Comparison of ENCODE assay signal across 1 cellular context in genomic region chr20:47468290-47469050, GRCh38.
TF ChIP-seq lines count a peak whose summit lies in the region.

No MANE protein-coding gene starts in this region.

TF ChIP-seq in K562, 482 proteins besides CTCF, POLR2A, EP300 and RAD21 (continued from another document and continues in another):
- TF ChIP-seq, protein P1, sequence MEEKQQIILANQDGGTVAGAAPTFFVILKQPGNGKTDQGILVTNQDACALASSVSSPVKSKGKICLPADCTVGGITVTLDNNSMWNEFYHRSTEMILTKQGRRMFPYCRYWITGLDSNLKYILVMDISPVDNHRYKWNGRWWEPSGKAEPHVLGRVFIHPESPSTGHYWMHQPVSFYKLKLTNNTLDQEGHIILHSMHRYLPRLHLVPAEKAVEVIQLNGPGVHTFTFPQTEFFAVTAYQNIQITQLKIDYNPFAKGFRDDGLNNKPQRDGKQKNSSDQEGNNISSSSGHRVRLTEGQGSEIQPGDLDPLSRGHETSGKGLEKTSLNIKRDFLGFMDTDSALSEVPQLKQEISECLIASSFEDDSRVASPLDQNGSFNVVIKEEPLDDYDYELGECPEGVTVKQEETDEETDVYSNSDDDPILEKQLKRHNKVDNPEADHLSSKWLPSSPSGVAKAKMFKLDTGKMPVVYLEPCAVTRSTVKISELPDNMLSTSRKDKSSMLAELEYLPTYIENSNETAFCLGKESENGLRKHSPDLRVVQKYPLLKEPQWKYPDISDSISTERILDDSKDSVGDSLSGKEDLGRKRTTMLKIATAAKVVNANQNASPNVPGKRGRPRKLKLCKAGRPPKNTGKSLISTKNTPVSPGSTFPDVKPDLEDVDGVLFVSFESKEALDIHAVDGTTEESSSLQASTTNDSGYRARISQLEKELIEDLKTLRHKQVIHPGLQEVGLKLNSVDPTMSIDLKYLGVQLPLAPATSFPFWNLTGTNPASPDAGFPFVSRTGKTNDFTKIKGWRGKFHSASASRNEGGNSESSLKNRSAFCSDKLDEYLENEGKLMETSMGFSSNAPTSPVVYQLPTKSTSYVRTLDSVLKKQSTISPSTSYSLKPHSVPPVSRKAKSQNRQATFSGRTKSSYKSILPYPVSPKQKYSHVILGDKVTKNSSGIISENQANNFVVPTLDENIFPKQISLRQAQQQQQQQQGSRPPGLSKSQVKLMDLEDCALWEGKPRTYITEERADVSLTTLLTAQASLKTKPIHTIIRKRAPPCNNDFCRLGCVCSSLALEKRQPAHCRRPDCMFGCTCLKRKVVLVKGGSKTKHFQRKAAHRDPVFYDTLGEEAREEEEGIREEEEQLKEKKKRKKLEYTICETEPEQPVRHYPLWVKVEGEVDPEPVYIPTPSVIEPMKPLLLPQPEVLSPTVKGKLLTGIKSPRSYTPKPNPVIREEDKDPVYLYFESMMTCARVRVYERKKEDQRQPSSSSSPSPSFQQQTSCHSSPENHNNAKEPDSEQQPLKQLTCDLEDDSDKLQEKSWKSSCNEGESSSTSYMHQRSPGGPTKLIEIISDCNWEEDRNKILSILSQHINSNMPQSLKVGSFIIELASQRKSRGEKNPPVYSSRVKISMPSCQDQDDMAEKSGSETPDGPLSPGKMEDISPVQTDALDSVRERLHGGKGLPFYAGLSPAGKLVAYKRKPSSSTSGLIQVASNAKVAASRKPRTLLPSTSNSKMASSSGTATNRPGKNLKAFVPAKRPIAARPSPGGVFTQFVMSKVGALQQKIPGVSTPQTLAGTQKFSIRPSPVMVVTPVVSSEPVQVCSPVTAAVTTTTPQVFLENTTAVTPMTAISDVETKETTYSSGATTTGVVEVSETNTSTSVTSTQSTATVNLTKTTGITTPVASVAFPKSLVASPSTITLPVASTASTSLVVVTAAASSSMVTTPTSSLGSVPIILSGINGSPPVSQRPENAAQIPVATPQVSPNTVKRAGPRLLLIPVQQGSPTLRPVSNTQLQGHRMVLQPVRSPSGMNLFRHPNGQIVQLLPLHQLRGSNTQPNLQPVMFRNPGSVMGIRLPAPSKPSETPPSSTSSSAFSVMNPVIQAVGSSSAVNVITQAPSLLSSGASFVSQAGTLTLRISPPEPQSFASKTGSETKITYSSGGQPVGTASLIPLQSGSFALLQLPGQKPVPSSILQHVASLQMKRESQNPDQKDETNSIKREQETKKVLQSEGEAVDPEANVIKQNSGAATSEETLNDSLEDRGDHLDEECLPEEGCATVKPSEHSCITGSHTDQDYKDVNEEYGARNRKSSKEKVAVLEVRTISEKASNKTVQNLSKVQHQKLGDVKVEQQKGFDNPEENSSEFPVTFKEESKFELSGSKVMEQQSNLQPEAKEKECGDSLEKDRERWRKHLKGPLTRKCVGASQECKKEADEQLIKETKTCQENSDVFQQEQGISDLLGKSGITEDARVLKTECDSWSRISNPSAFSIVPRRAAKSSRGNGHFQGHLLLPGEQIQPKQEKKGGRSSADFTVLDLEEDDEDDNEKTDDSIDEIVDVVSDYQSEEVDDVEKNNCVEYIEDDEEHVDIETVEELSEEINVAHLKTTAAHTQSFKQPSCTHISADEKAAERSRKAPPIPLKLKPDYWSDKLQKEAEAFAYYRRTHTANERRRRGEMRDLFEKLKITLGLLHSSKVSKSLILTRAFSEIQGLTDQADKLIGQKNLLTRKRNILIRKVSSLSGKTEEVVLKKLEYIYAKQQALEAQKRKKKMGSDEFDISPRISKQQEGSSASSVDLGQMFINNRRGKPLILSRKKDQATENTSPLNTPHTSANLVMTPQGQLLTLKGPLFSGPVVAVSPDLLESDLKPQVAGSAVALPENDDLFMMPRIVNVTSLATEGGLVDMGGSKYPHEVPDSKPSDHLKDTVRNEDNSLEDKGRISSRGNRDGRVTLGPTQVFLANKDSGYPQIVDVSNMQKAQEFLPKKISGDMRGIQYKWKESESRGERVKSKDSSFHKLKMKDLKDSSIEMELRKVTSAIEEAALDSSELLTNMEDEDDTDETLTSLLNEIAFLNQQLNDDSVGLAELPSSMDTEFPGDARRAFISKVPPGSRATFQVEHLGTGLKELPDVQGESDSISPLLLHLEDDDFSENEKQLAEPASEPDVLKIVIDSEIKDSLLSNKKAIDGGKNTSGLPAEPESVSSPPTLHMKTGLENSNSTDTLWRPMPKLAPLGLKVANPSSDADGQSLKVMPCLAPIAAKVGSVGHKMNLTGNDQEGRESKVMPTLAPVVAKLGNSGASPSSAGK (IDR thresholded peaks at IDR 0.05) = peak; percentile 39; the same call in 1 of the 2 replicates
- TF ChIP-seq NRF1 (conservative IDR thresholded peaks at IDR 0.05 in 1 of 2, IDR thresholded peaks at IDR 0.05 in 1 of 2) (peak in 1 of 2 experiments; percentile 30; a peak in 2 of 4 replicates), E2F8 (IDR thresholded peaks at IDR 0.05; ENCODE audit: low read depth, partially characterized antibody) (no peak), STAG1 (CRISPR knock-in tag; IDR thresholded peaks at IDR 0.05; ENCODE audit: borderline replicate concordance) (no peak), MAZ (CRISPR knock-in tag; conservative IDR thresholded peaks at IDR 0.05 in 1 of 2, IDR thresholded peaks at IDR 0.05 in 1 of 2) (no peak), SRSF9 (IDR thresholded peaks at IDR 0.05; ENCODE audit: borderline replicate concordance, low read depth, low read length) (no peak), SOX6 (IDR thresholded peaks at IDR 0.05) (peak; percentile 26; the same call in 1 of the 2 replicates), CXXC5 (CRISPR knock-in tag; IDR thresholded peaks at IDR 0.05) (peak; percentile 45), NFIC (IDR thresholded peaks at IDR 0.05) (no peak), ATF3 (IDR thresholded peaks at IDR 0.05) (peak; percentile 22; the same call in 1 of the 2 replicates), ATF3 (CRISPR knock-in tag; conservative IDR thresholded peaks at IDR 0.05) (no peak), TRIM28 (IDR thresholded peaks at IDR 0.05) (no peak), XRCC5 (IDR thresholded peaks at IDR 0.05; ENCODE audit: low read depth, low read length) (no peak), E2F1 (CRISPR knock-in tag; IDR thresholded peaks at IDR 0.05) (no peak), PHTF2 (CRISPR knock-in tag; IDR thresholded peaks at IDR 0.05) (no peak), TAL1 (IDR thresholded peaks at IDR 0.05) (no peak), FOXA3 (CRISPR knock-in tag; conservative IDR thresholded peaks at IDR 0.05 in 1 of 2, IDR thresholded peaks at IDR 0.05 in 1 of 2) (no peak), ZFX (CRISPR knock-in tag; IDR thresholded peaks at IDR 0.05) (peak; percentile 62), RCOR1 (IDR thresholded peaks at IDR 0.05; ENCODE audit: borderline replicate concordance in 1 of 2, low read depth in 2 of 2, low read length in 2 of 2) (0 out of 4 replicates have a peak, but pooled peaks of 1 of the 2 experiments have one; percentile 33), MAFG (tag; conservative IDR thresholded peaks at IDR 0.05) (no peak), CBFA2T3 (IDR thresholded peaks at IDR 0.05) (peak; percentile 16; the same call in 1 of the 2 replicates), BRF1 (IDR thresholded peaks at IDR 0.05; ENCODE audit: borderline replicate concordance, extremely low read depth, insufficient read length) (no peak), ZNF12 (CRISPR knock-in tag; IDR thresholded peaks at IDR 0.05) (no peak), TEAD4 (IDR thresholded peaks at IDR 0.05; ENCODE audit: low read length) (0 out of 2 replicates have a peak, but pooled peaks have one; percentile 6), TEAD4 (CRISPR knock-in tag; IDR thresholded peaks at IDR 0.05; ENCODE audit: borderline replicate concordance) (no peak), TFAP4 (CRISPR knock-in tag; IDR thresholded peaks at IDR 0.05; ENCODE audit: borderline replicate concordance) (peak; percentile 36; the same call in 1 of the 2 replicates), DPF2 (IDR thresholded peaks at IDR 0.05) (0 out of 2 replicates have a peak, but pooled peaks have one; percentile 41), BHLHE40 (IDR thresholded peaks at IDR 0.05; ENCODE audit: low read length) (peak; percentile 43), MCM2 (IDR thresholded peaks at IDR 0.05; ENCODE audit: low read depth) (no peak)
- TF ChIP-seq, protein P2, sequence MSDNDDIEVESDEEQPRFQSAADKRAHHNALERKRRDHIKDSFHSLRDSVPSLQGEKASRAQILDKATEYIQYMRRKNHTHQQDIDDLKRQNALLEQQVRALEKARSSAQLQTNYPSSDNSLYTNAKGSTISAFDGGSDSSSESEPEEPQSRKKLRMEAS (CRISPR knock-in tag; IDR thresholded peaks at IDR 0.05) = 0 out of 2 replicates have a peak, but pooled peaks have one; percentile 24
- TF ChIP-seq, protein P3, sequence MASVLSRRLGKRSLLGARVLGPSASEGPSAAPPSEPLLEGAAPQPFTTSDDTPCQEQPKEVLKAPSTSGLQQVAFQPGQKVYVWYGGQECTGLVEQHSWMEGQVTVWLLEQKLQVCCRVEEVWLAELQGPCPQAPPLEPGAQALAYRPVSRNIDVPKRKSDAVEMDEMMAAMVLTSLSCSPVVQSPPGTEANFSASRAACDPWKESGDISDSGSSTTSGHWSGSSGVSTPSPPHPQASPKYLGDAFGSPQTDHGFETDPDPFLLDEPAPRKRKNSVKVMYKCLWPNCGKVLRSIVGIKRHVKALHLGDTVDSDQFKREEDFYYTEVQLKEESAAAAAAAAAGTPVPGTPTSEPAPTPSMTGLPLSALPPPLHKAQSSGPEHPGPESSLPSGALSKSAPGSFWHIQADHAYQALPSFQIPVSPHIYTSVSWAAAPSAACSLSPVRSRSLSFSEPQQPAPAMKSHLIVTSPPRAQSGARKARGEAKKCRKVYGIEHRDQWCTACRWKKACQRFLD (CRISPR knock-in tag; IDR thresholded peaks at IDR 0.05) = 0 out of 2 replicates have a peak, but pooled peaks have one; percentile 42
- TF ChIP-seq, protein P4, sequence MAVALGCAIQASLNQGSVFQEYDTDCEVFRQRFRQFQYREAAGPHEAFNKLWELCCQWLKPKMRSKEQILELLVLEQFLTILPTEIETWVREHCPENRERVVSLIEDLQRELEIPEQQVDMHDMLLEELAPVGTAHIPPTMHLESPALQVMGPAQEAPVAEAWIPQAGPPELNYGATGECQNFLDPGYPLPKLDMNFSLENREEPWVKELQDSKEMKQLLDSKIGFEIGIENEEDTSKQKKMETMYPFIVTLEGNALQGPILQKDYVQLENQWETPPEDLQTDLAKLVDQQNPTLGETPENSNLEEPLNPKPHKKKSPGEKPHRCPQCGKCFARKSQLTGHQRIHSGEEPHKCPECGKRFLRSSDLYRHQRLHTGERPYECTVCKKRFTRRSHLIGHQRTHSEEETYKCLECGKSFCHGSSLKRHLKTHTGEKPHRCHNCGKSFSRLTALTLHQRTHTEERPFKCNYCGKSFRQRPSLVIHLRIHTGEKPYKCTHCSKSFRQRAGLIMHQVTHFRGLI (CRISPR knock-in tag; IDR thresholded peaks at IDR 0.05) = no peak
